ENCODE assay signal across 14 cellular contexts in genomic region chr22:41481925-41482318, GRCh38. TPM values are rescaled to one million over a fixed set of nuclear protein-coding genes. Genes with fewer than 3 reads are reported as not detected.
DNase-seq lines count a peak whose midpoint lies in the region; ATAC-seq, FAIRE-seq and TF ChIP-seq lines count a peak whose summit lies in the region.
"Had no signal": no experiment of that assay in that cellular context is flagged by ENCODE, and none has a peak within 500 bp of the region (broad histone marks: within the 10 kb centered on the region; RNA-seq: fewer than 3 reads in every experiment).

No MANE protein-coding gene starts in this region.

- intact Hi-C loops in right lobe of liver (cut with DNase I) (no loop called here), HepG2 (cut with micrococcal nuclease; ENCODE audit: unreplicated experiment) (no loop called here), sigmoid colon (cut with DNase I) (no loop called here)

- DNase-seq in right lobe of liver (no peak), HepG2 (ENCODE audit: low spot score) (no peak), sigmoid colon (no peak), mucosa of gallbladder (ENCODE audit: low spot score) (no peak), NK-92 (lab: John Stamatoyannopoulos, UW; ENCODE audit: unreplicated experiment) (no peak), progenitor cell of endocrine pancreas (ENCODE audit: low spot score, unreplicated experiment) (no peak)
- DNase-seq: DMS 273 treated with DMSO at 0.1 percent for 48 hours had no signal

- peak overlapping the region in 2 of 3 donors; percentile 11 to 15 for H3K27ac ChIP-seq in right lobe of liver
- no peak overlapping the region for H3K27ac ChIP-seq in HepG2 (ENCODE audit: extremely low read length, insufficient read depth, low read length)
- H3K27ac ChIP-seq in gastroesophageal sphincter: peak overlapping the region; percentile 80 to 89 (median 86)
- H3K27ac ChIP-seq in sigmoid colon: peak overlapping the region; percentile 66 to 86 (median 76)
- H3K27ac ChIP-seq: prostate gland had no signal

- CTCF ChIA-PET in HepG2 (lab: Yijun Ruan, JAX; ENCODE audit: low intra/inter-chr PET ratio, low total read pairs): no interaction called here

- H3K4me1 ChIP-seq in right lobe of liver: peaks cover 0 to 57% (median 15%) of the 10 kb centered on the region in 4 donors
- H3K4me1 ChIP-seq in HepG2 (ENCODE audit: insufficient read depth, low read length): peaks cover 6% of the 10 kb centered on the region
- H3K4me1 ChIP-seq in gastroesophageal sphincter: peaks cover 18 to 97% (median 56%) of the 10 kb centered on the region in 3 donors
- H3K4me1 ChIP-seq in sigmoid colon: peaks cover 0 to 65% (median 51%) of the 10 kb centered on the region in 4 donors
- H3K4me1 ChIP-seq: prostate gland had no signal

- ATAC-seq in right lobe of liver (no peak), HepG2 (no peak), gastroesophageal sphincter (no peak), HG02798 (IDR thresholded peaks at IDR 0.05; ENCODE audit: poor library complexity, unreplicated experiment) (no peak)
- ATAC-seq: left lobe of liver had no signal

- in situ Hi-C loops in HepG2 (cut with HindIII; ENCODE audit: extremely low pct_ligation_motif_present, low pct_unique_long_range_greater_than_20kb): no loop called here

- peaks cover 79% of the 10 kb centered on the region for H3K79me2 ChIP-seq in HepG2 (ENCODE audit: insufficient read depth, low read length)

- no CpG with 5 or more reads among the region's 5 CpGs for WGBS in right lobe of liver (ENCODE audit: insufficient coverage, low coverage, low lambda C conversion rate, missing lambda C conversion rate)
- WGBS in HepG2 (ENCODE audit: low lambda C conversion rate): 98% methylated on average over 4 of the region's 5 CpGs
- 50% methylated on average over 1 of the region's 5 CpGs; no CpG with 5 or more reads in 1 of the 2 donors for WGBS in gastroesophageal sphincter (ENCODE audit: low coverage in 1 of 2), 2 donors
- WGBS in sigmoid colon, 2 donors: 68 to 69% methylated on average over 5 of the region's 5 CpGs

- H3K4me3 ChIP-seq in right lobe of liver (no peak overlapping the region), HepG2 (replicated peaks in 1 of 3; ENCODE audit: insufficient read depth in 1 of 3, low read depth in 2 of 3, low read length in 3 of 3) (no peak overlapping the region), gastroesophageal sphincter (no peak overlapping the region), sigmoid colon (no peak overlapping the region)
- H3K4me3 ChIP-seq: prostate gland had no signal

- H2AFZ ChIP-seq in HepG2 (ENCODE audit: low read length): no peak overlapping the region

- no peaks in the 10 kb centered on the region for H3K9me3 Mint-ChIP-seq in progenitor cell of endocrine pancreas (ENCODE audit: low read depth)

- TF ChIP-seq CTCF in right lobe of liver (IDR thresholded peaks at IDR 0.05) (no peak), HepG2 (CRISPR knock-in tag; IDR thresholded peaks at IDR 0.05) (no peak), gastroesophageal sphincter (IDR thresholded peaks at IDR 0.05) (no peak), sigmoid colon (IDR thresholded peaks at IDR 0.05) (no peak), progenitor cell of endocrine pancreas (IDR thresholded peaks at IDR 0.05; ENCODE audit: unreplicated experiment) (no peak)

- no peaks in the 10 kb centered on the region for H3K36me3 ChIP-seq in right lobe of liver
- peaks cover 4 to 11% of the 10 kb centered on the region in 2 experiments; a peak in 4 of 5 replicates for H3K36me3 ChIP-seq in HepG2 (replicated peaks in 1 of 2; ENCODE audit: control insufficient read depth in 1 of 2, insufficient read depth in 2 of 2, low read length in 2 of 2)
- H3K36me3 ChIP-seq in gastroesophageal sphincter: peaks cover 0 to 9% of the 10 kb centered on the region in 2 donors
- peaks cover 0 to 3% (median 0%) of the 10 kb centered on the region in 4 donors for H3K36me3 ChIP-seq in sigmoid colon
- H3K36me3 ChIP-seq: prostate gland had no signal

- no peak overlapping the region for H3K27ac Mint-ChIP-seq in progenitor cell of endocrine pancreas

- H3K27me3 ChIP-seq in right lobe of liver (no peaks in the 10 kb centered on the region), HepG2 (ENCODE audit: control insufficient read depth in 1 of 2, insufficient read depth in 2 of 2, low read length in 2 of 2) (no peaks in the 10 kb centered on the region), gastroesophageal sphincter (no peaks in the 10 kb centered on the region), sigmoid colon (no peaks in the 10 kb centered on the region)

- H3K27me3 Mint-ChIP-seq in progenitor cell of endocrine pancreas: no peaks in the 10 kb centered on the region
- H3K27me3 Mint-ChIP-seq: activated naive CD8-positive, alpha-beta T cell had no signal

- H3K9me3 ChIP-seq in right lobe of liver: no peaks in the 10 kb centered on the region
- no peaks in the 10 kb centered on the region for H3K9me3 ChIP-seq in HepG2 (ENCODE audit: low read length)
- no peaks in the 10 kb centered on the region for H3K9me3 ChIP-seq in gastroesophageal sphincter
- no peaks in the 10 kb centered on the region for H3K9me3 ChIP-seq in sigmoid colon
- H3K9me3 ChIP-seq: prostate gland had no signal

- H4K20me1 ChIP-seq in HepG2 (ENCODE audit: insufficient read depth, low read length): 0 out of 2 replicates have a peak, but pooled peaks cover 7% of the 10 kb centered on the region

- BruUV-seq in HepG2 (replicated peaks; lab: Mats Ljungman, UMichigan): no TSS peak

- TF ChIP-seq EP300 in HepG2 (IDR thresholded peaks at IDR 0.05; ENCODE audit: low read depth in 2 of 2, low read length in 2 of 2) (no peak), HepG2 (CRISPR knock-in tag; IDR thresholded peaks at IDR 0.05; ENCODE audit: borderline replicate concordance) (no peak), gastroesophageal sphincter (IDR thresholded peaks at IDR 0.05) (no peak), sigmoid colon (IDR thresholded peaks at IDR 0.05) (no peak)

- no peak overlapping the region for H3K4me2 ChIP-seq in HepG2 (ENCODE audit: low read depth, low read length)

- no peaks in the 10 kb centered on the region for H3K4me1 Mint-ChIP-seq in progenitor cell of endocrine pancreas (ENCODE audit: low read depth)

- H3K9ac ChIP-seq in HepG2 (ENCODE audit: insufficient read depth, low read depth, low read length): no peak overlapping the region

- TF ChIP-seq POLR2A in right lobe of liver (IDR thresholded peaks at IDR 0.05) (no peak), HepG2 (IDR thresholded peaks at IDR 0.05; ENCODE audit: insufficient read depth in 1 of 2, low read depth in 2 of 2, low read length in 2 of 2) (no peak), gastroesophageal sphincter (IDR thresholded peaks at IDR 0.05) (no peak), sigmoid colon (IDR thresholded peaks at IDR 0.05) (no peak)

- H3K4me3 Mint-ChIP-seq in progenitor cell of endocrine pancreas (ENCODE audit: low read depth): no peak overlapping the region

- FAIRE-seq in HepG2 (lab: Jason Lieb, UNC): no peak
- FAIRE-seq: frontal cortex, TTC549 had no signal

- POLR2A ChIA-PET in HepG2 (lab: Yijun Ruan, JAX): no interaction called here

- H3K36me3 Mint-ChIP-seq in progenitor cell of endocrine pancreas (ENCODE audit: insufficient read depth): no peaks in the 10 kb centered on the region
- H3K36me3 Mint-ChIP-seq: activated naive CD8-positive, alpha-beta T cell had no signal

- no peak for TF ChIP-seq RAD21 in HepG2 (CRISPR knock-in tag; IDR thresholded peaks at IDR 0.05)

RNA-seq across cellular contexts. Expression of gene ACO2, which starts 13.0 kb away (rescaled TPM):
- 100 to 1,000 TPM in 2 of 6 experiments, 10 to 100 TPM in 4; 62.6 to 135 (median 66.8) TPM for total RNA-seq in right lobe of liver
- 39.3 and 45.6 TPM in 2 replicates for total RNA-seq in HepG2 (2016; rRNA removed; fragmentation: Illumina TruSeq; extraction: Trizol)
- 34.7 and 46.3 TPM in 2 replicates for total RNA-seq in HepG2 (2016; cell fraction: cytosol; rRNA removed; fragmentation: Illumina TruSeq; extraction: Trizol; ENCODE audit: low read depth)
- 35.3 and 49.1 TPM in 2 replicates for total RNA-seq in HepG2 (2016; cell fraction: insoluble cytoplasmic fraction; rRNA removed; fragmentation: Illumina TruSeq; extraction: Trizol)
- 68.4 and 83.2 TPM in 2 replicates for total RNA-seq in HepG2 (2016; cell fraction: membrane; rRNA removed; fragmentation: Illumina TruSeq; extraction: Trizol)
- 37.1 and 37.3 TPM in 2 replicates for total RNA-seq in HepG2 (2016; cell fraction: nucleus; rRNA removed; fragmentation: Illumina TruSeq; extraction: Trizol)
- polyA plus RNA-seq in HepG2 (2011; rRNA removed): 19.2 and 19.4 TPM in 2 replicates
- 34.8 and 36.5 TPM in 2 replicates for polyA plus RNA-seq in HepG2 (2011; cell fraction: cytosol; rRNA removed)
- polyA plus RNA-seq in HepG2 (2011; cell fraction: nucleus; rRNA removed): 61.6 and 75.9 TPM in 2 replicates
- polyA plus RNA-seq in HepG2 (2012): 57.9 and 62.9 TPM in 2 replicates
- 61.5 and 78.5 TPM in 2 replicates for polyA plus RNA-seq in HepG2 (2016; cell fraction: cytosol; fragmentation: Illumina TruSeq; extraction: Trizol; ENCODE audit: low read depth)
- 39.9 and 50.2 TPM in 2 replicates for polyA plus RNA-seq in HepG2 (2016; cell fraction: insoluble cytoplasmic fraction; fragmentation: Illumina TruSeq; extraction: Trizol; ENCODE audit: low read depth)
- 77.9 and 110 TPM in 2 replicates for polyA plus RNA-seq in HepG2 (2016; cell fraction: membrane; fragmentation: Illumina TruSeq; extraction: Trizol; ENCODE audit: low read depth)
- 51.9 and 54.4 TPM in 2 replicates for polyA plus RNA-seq in HepG2 (2016; cell fraction: nucleus; fragmentation: Illumina TruSeq; extraction: Trizol; ENCODE audit: insufficient read depth, low read depth)
- 18.9 and 35.9 TPM in 2 replicates for polyA minus RNA-seq in HepG2 (2011; rRNA and poly(A)+ RNA removed; ENCODE audit: low replicate concordance)
- polyA minus RNA-seq in HepG2 (2011; cell fraction: cytosol; rRNA and poly(A)+ RNA removed): 31.6 and 35.4 TPM in 2 replicates
- 29.2 and 32.8 TPM in 2 replicates for polyA minus RNA-seq in HepG2 (2011; cell fraction: nucleus; rRNA and poly(A)+ RNA removed)
- total RNA-seq in gastroesophageal sphincter: 100 to 1,000 TPM; 115 to 227 (median 132) TPM
- total RNA-seq in sigmoid colon: 10 to 100 TPM; 67.3 to 90.3 (median 83.0) TPM
- 100 to 1,000 TPM; 106 to 157 (median 127) TPM for polyA plus RNA-seq in sigmoid colon
- 172 TPM for total RNA-seq in mucosa of gallbladder
- 67.4 and 69.7 TPM in 2 replicates for total RNA-seq in progenitor cell of endocrine pancreas

RNA-seq across cellular contexts. Expression of gene PHF5A, which starts 13.4 kb away (rescaled TPM):
- 10 to 100 TPM; 12.1 to 20.7 (median 14.5) TPM for total RNA-seq in right lobe of liver
- 105 and 154 TPM in 2 replicates for total RNA-seq in HepG2 (2016; rRNA removed; fragmentation: Illumina TruSeq; extraction: Trizol)
- 34.8 TPM in 2 replicates for total RNA-seq in HepG2 (2016; cell fraction: cytosol; rRNA removed; fragmentation: Illumina TruSeq; extraction: Trizol; ENCODE audit: low read depth)
- total RNA-seq in HepG2 (2016; cell fraction: insoluble cytoplasmic fraction; rRNA removed; fragmentation: Illumina TruSeq; extraction: Trizol): 107 and 165 TPM in 2 replicates
- total RNA-seq in HepG2 (2016; cell fraction: membrane; rRNA removed; fragmentation: Illumina TruSeq; extraction: Trizol): 55.9 and 58.9 TPM in 2 replicates
- total RNA-seq in HepG2 (2016; cell fraction: nucleus; rRNA removed; fragmentation: Illumina TruSeq; extraction: Trizol): 38.4 and 43.4 TPM in 2 replicates
- 50.7 and 56.6 TPM in 2 replicates for polyA plus RNA-seq in HepG2 (2011; rRNA removed)
- polyA plus RNA-seq in HepG2 (2011; cell fraction: cytosol; rRNA removed): 43.0 and 50.6 TPM in 2 replicates
- 14.8 and 17.9 TPM in 2 replicates for polyA plus RNA-seq in HepG2 (2011; cell fraction: nucleus; rRNA removed)
- 42.0 and 46.3 TPM in 2 replicates for polyA plus RNA-seq in HepG2 (2012)
- 22.7 and 24.1 TPM in 2 replicates for polyA plus RNA-seq in HepG2 (2016; cell fraction: cytosol; fragmentation: Illumina TruSeq; extraction: Trizol; ENCODE audit: low read depth)
- 141 and 153 TPM in 2 replicates for polyA plus RNA-seq in HepG2 (2016; cell fraction: insoluble cytoplasmic fraction; fragmentation: Illumina TruSeq; extraction: Trizol; ENCODE audit: low read depth)
- 38.6 and 42.2 TPM in 2 replicates for polyA plus RNA-seq in HepG2 (2016; cell fraction: membrane; fragmentation: Illumina TruSeq; extraction: Trizol; ENCODE audit: low read depth)
- 44.4 and 50.2 TPM in 2 replicates for polyA plus RNA-seq in HepG2 (2016; cell fraction: nucleus; fragmentation: Illumina TruSeq; extraction: Trizol; ENCODE audit: insufficient read depth, low read depth)
- polyA minus RNA-seq in HepG2 (2011; rRNA and poly(A)+ RNA removed; ENCODE audit: low replicate concordance): 22.2 and 41.1 TPM in 2 replicates
- polyA minus RNA-seq in HepG2 (2011; cell fraction: cytosol; rRNA and poly(A)+ RNA removed): 11.8 and 12.4 TPM in 2 replicates
- 14.3 and 15.1 TPM in 2 replicates for polyA minus RNA-seq in HepG2 (2011; cell fraction: nucleus; rRNA and poly(A)+ RNA removed)
- 10 to 100 TPM; 26.7 to 44.5 (median 39.2) TPM for total RNA-seq in gastroesophageal sphincter
- 10 to 100 TPM; 31.9 to 54.2 (median 44.4) TPM for total RNA-seq in sigmoid colon
- 10 to 100 TPM; 49.2 to 59.6 (median 59.6) TPM for polyA plus RNA-seq in sigmoid colon
- total RNA-seq in mucosa of gallbladder: 29.1 TPM
- total RNA-seq in progenitor cell of endocrine pancreas: 44.3 and 52.9 TPM in 2 replicates

RNA-seq across cellular contexts. Expression of gene TOB2, which starts 35.3 kb away (rescaled TPM):
- total RNA-seq in right lobe of liver (10 to 100 TPM; 11.6 to 33.4 (median 19.4) TPM), HepG2 (2016; rRNA removed; fragmentation: Illumina TruSeq; extraction: Trizol) (13.7 and 16.7 TPM in 2 replicates), gastroesophageal sphincter (100 to 1,000 TPM in 1 of 4 donors, 10 to 100 TPM in 3; 59.3 to 163 (median 84.1) TPM), sigmoid colon (10 to 100 TPM; 23.2 to 38.2 (median 31.8) TPM), mucosa of gallbladder (131 TPM), progenitor cell of endocrine pancreas (66.9 and 72.4 TPM in 2 replicates)
- total RNA-seq in HepG2 (2016; cell fraction: cytosol; rRNA removed; fragmentation: Illumina TruSeq; extraction: Trizol; ENCODE audit: low read depth): 2.7 and 2.9 TPM in 2 replicates
- total RNA-seq in HepG2 (2016; cell fraction: insoluble cytoplasmic fraction; rRNA removed; fragmentation: Illumina TruSeq; extraction: Trizol): 14.1 and 14.3 TPM in 2 replicates
- 14.6 and 15.0 TPM in 2 replicates for total RNA-seq in HepG2 (2016; cell fraction: membrane; rRNA removed; fragmentation: Illumina TruSeq; extraction: Trizol)
- 14.9 and 16.2 TPM in 2 replicates for total RNA-seq in HepG2 (2016; cell fraction: nucleus; rRNA removed; fragmentation: Illumina TruSeq; extraction: Trizol)
- polyA plus RNA-seq in HepG2 (2011; rRNA removed) (12.2 and 14.3 TPM in 2 replicates), sigmoid colon (10 to 100 TPM; 13.2 to 31.9 (median 15.0) TPM)
- 9.6 and 10.9 TPM in 2 replicates for polyA plus RNA-seq in HepG2 (2011; cell fraction: cytosol; rRNA removed)
- 20.7 and 21.6 TPM in 2 replicates for polyA plus RNA-seq in HepG2 (2011; cell fraction: nucleus; rRNA removed)
- polyA plus RNA-seq in HepG2 (2012): 12.6 and 16.8 TPM in 2 replicates
- 2.0 TPM in 2 replicates for polyA plus RNA-seq in HepG2 (2016; cell fraction: cytosol; fragmentation: Illumina TruSeq; extraction: Trizol; ENCODE audit: low read depth)
- 19.1 and 21.8 TPM in 2 replicates for polyA plus RNA-seq in HepG2 (2016; cell fraction: insoluble cytoplasmic fraction; fragmentation: Illumina TruSeq; extraction: Trizol; ENCODE audit: low read depth)
- 8.7 and 9.6 TPM in 2 replicates for polyA plus RNA-seq in HepG2 (2016; cell fraction: membrane; fragmentation: Illumina TruSeq; extraction: Trizol; ENCODE audit: low read depth)
- polyA plus RNA-seq in HepG2 (2016; cell fraction: nucleus; fragmentation: Illumina TruSeq; extraction: Trizol; ENCODE audit: insufficient read depth, low read depth): 31.0 and 32.7 TPM in 2 replicates
- 15.4 and 25.4 TPM in 2 replicates for polyA minus RNA-seq in HepG2 (2011; rRNA and poly(A)+ RNA removed; ENCODE audit: low replicate concordance)
- 14.9 TPM in 2 replicates for polyA minus RNA-seq in HepG2 (2011; cell fraction: cytosol; rRNA and poly(A)+ RNA removed)
- polyA minus RNA-seq in HepG2 (2011; cell fraction: nucleus; rRNA and poly(A)+ RNA removed): 8.5 and 10.2 TPM in 2 replicates
